ENCODE assay signal across 10 cellular contexts in genomic region chr1:91529856-91530255, GRCh38. TPM values are rescaled to one million over a fixed set of nuclear protein-coding genes. Genes with fewer than 3 reads are reported as not detected.
A peak's percentile ranks its signal among the peaks of the same experiment; 100 is the strongest.
DNase-seq lines count a peak whose midpoint lies in the region; ATAC-seq, FAIRE-seq and TF ChIP-seq lines count a peak whose summit lies in the region.
"Had no signal": no experiment of that assay in that cellular context is flagged by ENCODE, and none has a peak within 500 bp of the region (broad histone marks: within the 10 kb centered on the region; RNA-seq: fewer than 3 reads in every experiment).

No MANE protein-coding gene starts in this region.

- peak; percentile 20 for DNase-seq in AG04450 (ENCODE audit: low read depth, low spot score)
- DNase-seq in GM12892 (ENCODE audit: insufficient read length), result no peak
- DNase-seq in RWPE1 (ENCODE audit: low spot score), result peak; percentile 37
- DNase-seq in foreskin melanocyte, result peak; percentile 46
- no peak for DNase-seq in stimulated activated CD4-positive, alpha-beta T cell treated with anti-CD3 and anti-CD28 coated beads, Interleukin-15, amount 100 ng/mL, for 24 hours
- no peak for DNase-seq in stimulated activated naive CD8-positive, alpha-beta T cell treated with anti-CD3 and anti-CD28 coated beads, Interleukin-15, Interleukin-2, amounts not matched to agents 100 U/mL and 50 U/mL, for 24 hours
- no peak for DNase-seq in cerebellar nuclear complex (lab: John Stamatoyannopoulos, UW)
- DNase-seq: naive B cell had no signal

- no peak for ATAC-seq in stimulated activated naive CD8-positive, alpha-beta T cell treated with anti-CD3 and anti-CD28 coated beads, Interleukin-15, Interleukin-2, amounts not matched to agents 100 U/mL and 50 U/mL, for 24 hours
- ATAC-seq in GM21528 (IDR thresholded peaks at IDR 0.05; ENCODE audit: low FRiP score, unreplicated experiment), result no peak

- FAIRE-seq in GM12892 (lab: Jason Lieb, UNC), result peak; percentile 36
- FAIRE-seq: GM18507 had no signal

- no peak for TF ChIP-seq POLR2A in GM12892 (IDR thresholded peaks at IDR 0.05; ENCODE audit: low read depth, low read length)

- H3K9me3 ChIP-seq in AG04450 (ENCODE audit: control insufficient read depth, insufficient read depth, low read length), result no peaks in the 10 kb centered on the region

- H3K27ac ChIP-seq in AG04450 (ENCODE audit: low read depth, low read length) (no peak overlapping the region), RWPE1 (no peak overlapping the region)

- CTCF ChIA-PET in AG04450 (lab: Charles Lee), result interaction anchor here (0.6 to 3.3 kb wide), 10 partner anchors 10 to 397 kb away, joined by 3 to 23 read pairs (median 4); no protein-coding TSS in a partner anchor
- CTCF ChIA-PET in RWPE1 (lab: Yijun Ruan, JAX), result interaction anchor here (0.6 to 1.9 kb wide), 10 partner anchors 9 to 409 kb away, joined by 3 to 13 read pairs (median 4); partner anchors contain the start of gene TGFBR3

- no peak overlapping the region for H3K4me3 ChIP-seq in AG04450 (ENCODE audit: low read depth, low read length)

- POLR2A ChIA-PET in AG04450 (lab: Yijun Ruan, JAX) (interaction anchor here (1.0 kb wide), 1 partner anchor 170 kb away, joined by 3 read pairs; no protein-coding TSS in a partner anchor), RWPE1 (lab: Yijun Ruan, JAX; ENCODE audit: low non-redundant PET) (no interaction called here)

- no peaks in the 10 kb centered on the region for H3K27me3 ChIP-seq in AG04450 (ENCODE audit: control insufficient read depth, insufficient read depth, low read length)

- TF ChIP-seq CTCF in AG04450 (IDR thresholded peaks at IDR 0.05; ENCODE audit: low read depth, low read length) (peak; percentile 62), RWPE1 (conservative IDR thresholded peaks at IDR 0.05; ENCODE audit: low read depth) (peak; percentile 83)

RNA-seq across cellular contexts. Expression of gene CDC7, which starts 29.2 kb away (rescaled TPM):
- 3.3 and 4.6 TPM in 2 replicates for polyA plus RNA-seq in AG04450 (2011; rRNA removed)
- 1.8 and 3.6 TPM in 2 replicates for polyA minus RNA-seq in AG04450 (2011; rRNA and poly(A)+ RNA removed)
- 19.6 TPM for polyA plus RNA-seq in GM12892 (2012; ENCODE audit: missing spikeins)

Comparison
In these comparisons a context has a peak if more than half of its experiments do, and no peak if none do; other contexts are left out.
1. DNase-seq: peak in AG04450 (single experiment), RWPE1 (single experiment) and foreskin melanocyte (single experiment); none in GM12892 (single experiment), stimulated activated CD4-positive, alpha-beta T cell treated with anti-CD3 and anti-CD28 coated beads, Interleukin-15, amount 100 ng/mL, for 24 hours (single experiment), stimulated activated naive CD8-positive, alpha-beta T cell treated with anti-CD3 and anti-CD28 coated beads, Interleukin-15, Interleukin-2, amounts not matched to agents 100 U/mL and 50 U/mL, for 24 hours (single experiment) and cerebellar nuclear complex (0 of 2).